1 cellular context compared by ENCODE assay signal in genomic region chr17:57838453-57838852, GRCh38.
TF ChIP-seq lines count a peak whose summit lies in the region.

No MANE protein-coding gene starts in this region.

TF ChIP-seq in HepG2, 621 proteins besides CTCF, POLR2A, EP300 and RAD21 (continued from another document and continues in another):
- peak; percentile 98 for TF ChIP-seq ARNTL (CRISPR knock-in tag; IDR thresholded peaks at IDR 0.05)
- no peak for TF ChIP-seq RNF2 (conservative IDR thresholded peaks at IDR 0.05; ENCODE audit: low read depth)
- no peak for TF ChIP-seq RBM39 (IDR thresholded peaks at IDR 0.05; ENCODE audit: low read depth, low read length, poor library complexity, severe bottlenecking)
- peak; percentile 78 for TF ChIP-seq THAP11 (CRISPR knock-in tag; IDR thresholded peaks at IDR 0.05)
- TF ChIP-seq, protein P1, sequence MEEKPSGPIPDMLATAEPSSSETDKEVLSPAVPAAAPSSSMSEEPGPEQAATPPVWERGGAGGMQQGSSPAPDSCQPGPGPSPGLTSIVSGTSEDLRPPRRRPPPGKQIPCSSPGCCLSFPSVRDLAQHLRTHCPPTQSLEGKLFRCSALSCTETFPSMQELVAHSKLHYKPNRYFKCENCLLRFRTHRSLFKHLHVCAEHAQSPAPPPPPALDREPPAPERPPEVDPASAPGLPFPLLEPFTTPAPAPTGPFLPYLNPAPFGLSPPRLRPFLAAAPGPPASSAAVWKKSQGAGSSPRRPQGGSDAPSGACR (CRISPR knock-in tag; IDR thresholded peaks at IDR 0.05), result no peak; the same call in 1 of the 2 replicates
- peak; percentile 61; the same call in 1 of the 2 replicates for TF ChIP-seq ZIK1 (CRISPR knock-in tag; IDR thresholded peaks at IDR 0.05; ENCODE audit: borderline replicate concordance, low read depth)
- peak; percentile 91 for TF ChIP-seq TEAD3 (CRISPR knock-in tag; optimal IDR thresholded peaks at IDR 0.05; ENCODE audit: borderline replicate concordance)
- peak; percentile 61 for TF ChIP-seq FOSL2 (CRISPR knock-in tag; IDR thresholded peaks at IDR 0.05)
- TF ChIP-seq LBX2 (CRISPR knock-in tag; IDR thresholded peaks at IDR 0.05; ENCODE audit: borderline replicate concordance), result no peak
- TF ChIP-seq, protein P2, sequence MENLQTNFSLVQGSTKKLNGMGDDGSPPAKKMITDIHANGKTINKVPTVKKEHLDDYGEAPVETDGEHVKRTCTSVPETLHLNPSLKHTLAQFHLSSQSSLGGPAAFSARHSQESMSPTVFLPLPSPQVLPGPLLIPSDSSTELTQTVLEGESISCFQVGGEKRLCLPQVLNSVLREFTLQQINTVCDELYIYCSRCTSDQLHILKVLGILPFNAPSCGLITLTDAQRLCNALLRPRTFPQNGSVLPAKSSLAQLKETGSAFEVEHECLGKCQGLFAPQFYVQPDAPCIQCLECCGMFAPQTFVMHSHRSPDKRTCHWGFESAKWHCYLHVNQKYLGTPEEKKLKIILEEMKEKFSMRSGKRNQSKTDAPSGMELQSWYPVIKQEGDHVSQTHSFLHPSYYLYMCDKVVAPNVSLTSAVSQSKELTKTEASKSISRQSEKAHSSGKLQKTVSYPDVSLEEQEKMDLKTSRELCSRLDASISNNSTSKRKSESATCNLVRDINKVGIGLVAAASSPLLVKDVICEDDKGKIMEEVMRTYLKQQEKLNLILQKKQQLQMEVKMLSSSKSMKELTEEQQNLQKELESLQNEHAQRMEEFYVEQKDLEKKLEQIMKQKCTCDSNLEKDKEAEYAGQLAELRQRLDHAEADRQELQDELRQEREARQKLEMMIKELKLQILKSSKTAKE (CRISPR knock-in tag; IDR thresholded peaks at IDR 0.05; ENCODE audit: borderline replicate concordance), result peak; percentile 79
- 0 out of 2 replicates have a peak, but pooled peaks have one; percentile 23 for TF ChIP-seq SIN3B (IDR thresholded peaks at IDR 0.05; ENCODE audit: low read length)
- 0 out of 2 replicates have a peak, but pooled peaks have one; percentile 35 for TF ChIP-seq ZNF703 (CRISPR knock-in tag; IDR thresholded peaks at IDR 0.05; ENCODE audit: borderline replicate concordance)
- TF ChIP-seq BHLHE40 (IDR thresholded peaks at IDR 0.05; ENCODE audit: low read length), result peak; percentile 74
- TF ChIP-seq ZNF331 (CRISPR knock-in tag; IDR thresholded peaks at IDR 0.05), result peak; percentile 97
- TF ChIP-seq, protein P3, sequence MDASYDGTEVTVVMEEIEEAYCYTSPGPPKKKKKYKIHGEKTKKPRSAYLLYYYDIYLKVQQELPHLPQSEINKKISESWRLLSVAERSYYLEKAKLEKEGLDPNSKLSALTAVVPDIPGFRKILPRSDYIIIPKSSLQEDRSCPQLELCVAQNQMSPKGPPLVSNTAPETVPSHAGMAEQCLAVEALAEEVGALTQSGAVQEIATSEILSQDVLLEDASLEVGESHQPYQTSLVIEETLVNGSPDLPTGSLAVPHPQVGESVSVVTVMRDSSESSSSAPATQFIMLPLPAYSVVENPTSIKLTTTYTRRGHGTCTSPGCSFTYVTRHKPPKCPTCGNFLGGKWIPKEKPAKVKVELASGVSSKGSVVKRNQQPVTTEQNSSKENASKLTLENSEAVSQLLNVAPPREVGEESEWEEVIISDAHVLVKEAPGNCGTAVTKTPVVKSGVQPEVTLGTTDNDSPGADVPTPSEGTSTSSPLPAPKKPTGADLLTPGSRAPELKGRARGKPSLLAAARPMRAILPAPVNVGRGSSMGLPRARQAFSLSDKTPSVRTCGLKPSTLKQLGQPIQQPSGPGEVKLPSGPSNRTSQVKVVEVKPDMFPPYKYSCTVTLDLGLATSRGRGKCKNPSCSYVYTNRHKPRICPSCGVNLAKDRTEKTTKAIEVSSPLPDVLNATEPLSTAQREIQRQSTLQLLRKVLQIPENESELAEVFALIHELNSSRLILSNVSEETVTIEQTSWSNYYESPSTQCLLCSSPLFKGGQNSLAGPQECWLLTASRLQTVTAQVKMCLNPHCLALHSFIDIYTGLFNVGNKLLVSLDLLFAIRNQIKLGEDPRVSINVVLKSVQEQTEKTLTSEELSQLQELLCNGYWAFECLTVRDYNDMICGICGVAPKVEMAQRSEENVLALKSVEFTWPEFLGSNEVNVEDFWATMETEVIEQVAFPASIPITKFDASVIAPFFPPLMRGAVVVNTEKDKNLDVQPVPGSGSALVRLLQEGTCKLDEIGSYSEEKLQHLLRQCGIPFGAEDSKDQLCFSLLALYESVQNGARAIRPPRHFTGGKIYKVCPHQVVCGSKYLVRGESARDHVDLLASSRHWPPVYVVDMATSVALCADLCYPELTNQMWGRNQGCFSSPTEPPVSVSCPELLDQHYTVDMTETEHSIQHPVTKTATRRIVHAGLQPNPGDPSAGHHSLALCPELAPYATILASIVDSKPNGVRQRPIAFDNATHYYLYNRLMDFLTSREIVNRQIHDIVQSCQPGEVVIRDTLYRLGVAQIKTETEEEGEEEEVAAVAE (CRISPR knock-in tag; IDR thresholded peaks at IDR 0.05; ENCODE audit: borderline replicate concordance), result peak; percentile 56; the same call in 1 of the 2 replicates
- TF ChIP-seq HDAC2 (CRISPR knock-in tag; IDR thresholded peaks at IDR 0.05), result peak; percentile 99
- TF ChIP-seq NFRKB (IDR thresholded peaks at IDR 0.05), result no peak
- TF ChIP-seq MEIS1 (CRISPR knock-in tag; IDR thresholded peaks at IDR 0.05; ENCODE audit: borderline replicate concordance), result no peak
- no peak for TF ChIP-seq ZNF496 (CRISPR knock-in tag; IDR thresholded peaks at IDR 0.05; ENCODE audit: insufficient replicate concordance)
- TF ChIP-seq ZNF639 (CRISPR knock-in tag; conservative IDR thresholded peaks at IDR 0.05), result no peak
- peak; percentile 89; the same call in 1 of the 2 replicates for TF ChIP-seq FOXJ3 (CRISPR knock-in tag; IDR thresholded peaks at IDR 0.05; ENCODE audit: borderline replicate concordance)
- peak; percentile 49; the same call in 1 of the 2 replicates for TF ChIP-seq NAIF1 (CRISPR knock-in tag; IDR thresholded peaks at IDR 0.05; ENCODE audit: borderline replicate concordance)
- TF ChIP-seq ZBTB7B (CRISPR knock-in tag; IDR thresholded peaks at IDR 0.05), result peak; percentile 82; the same call in 1 of the 2 replicates
- peak; percentile 67 for TF ChIP-seq ZNF644 (CRISPR knock-in tag; IDR thresholded peaks at IDR 0.05; ENCODE audit: low read depth)
- 0 out of 2 replicates have a peak, but pooled peaks have one; percentile 41 for TF ChIP-seq TFDP1 (CRISPR knock-in tag; IDR thresholded peaks at IDR 0.05; ENCODE audit: borderline replicate concordance)
- peak; percentile 89 for TF ChIP-seq FOXP4 (CRISPR knock-in tag; IDR thresholded peaks at IDR 0.05)
- peak; percentile 32; the same call in 1 of the 2 replicates for TF ChIP-seq NFIC (IDR thresholded peaks at IDR 0.05; ENCODE audit: low read length)
- TF ChIP-seq ZNF30 (CRISPR knock-in tag; IDR thresholded peaks at IDR 0.05), result no peak
- no peak for TF ChIP-seq RBFOX2 (IDR thresholded peaks at IDR 0.05; ENCODE audit: low read depth, low read length)
- TF ChIP-seq SNAI1 (CRISPR knock-in tag; IDR thresholded peaks at IDR 0.05; ENCODE audit: borderline replicate concordance), result peak; percentile 29; the same call in 1 of the 2 replicates
- TF ChIP-seq CBX5 (CRISPR knock-in tag; IDR thresholded peaks at IDR 0.05; ENCODE audit: borderline replicate concordance), result no peak; the same call in 1 of the 2 replicates
- TF ChIP-seq DMTF1 (CRISPR knock-in tag; IDR thresholded peaks at IDR 0.05), result no peak
- TF ChIP-seq ASH2L (IDR thresholded peaks at IDR 0.05; ENCODE audit: insufficient read length, low read depth, low read length), result peak; percentile 25
- TF ChIP-seq MAZ (IDR thresholded peaks at IDR 0.05; ENCODE audit: borderline replicate concordance, low read depth, low read length), result no peak
- peak; percentile 48; the same call in 1 of the 2 replicates for TF ChIP-seq MAZ (CRISPR knock-in tag; IDR thresholded peaks at IDR 0.05; ENCODE audit: low read depth)
- TF ChIP-seq ZNF615 (CRISPR knock-in tag; IDR thresholded peaks at IDR 0.05; ENCODE audit: borderline replicate concordance), result 0 out of 2 replicates have a peak, but pooled peaks have one; percentile 54
- no peak for TF ChIP-seq CERS6 (CRISPR knock-in tag; IDR thresholded peaks at IDR 0.05)
- peak; percentile 77 for TF ChIP-seq ZMYM4 (CRISPR knock-in tag; IDR thresholded peaks at IDR 0.05)
- TF ChIP-seq RELA (CRISPR knock-in tag; IDR thresholded peaks at IDR 0.05), result no peak
- TF ChIP-seq RARA (CRISPR knock-in tag; IDR thresholded peaks at IDR 0.05), result peak; percentile 74
- no peak for TF ChIP-seq YY1 (IDR thresholded peaks at IDR 0.05; ENCODE audit: insufficient read depth, insufficient replicate concordance, low read depth, low read length)
- TF ChIP-seq ZNF143 (CRISPR knock-in tag; IDR thresholded peaks at IDR 0.05), result no peak
- peak; percentile 94 for TF ChIP-seq HNF4A (CRISPR knock-in tag; IDR thresholded peaks at IDR 0.05)
- TF ChIP-seq ZSCAN31 (CRISPR knock-in tag; IDR thresholded peaks at IDR 0.05; ENCODE audit: low read depth), result peak; percentile 72
- TF ChIP-seq TCF7 (IDR thresholded peaks at IDR 0.05; ENCODE audit: low read depth), result peak; percentile 69
- peak; percentile 57; the same call in 1 of the 2 replicates for TF ChIP-seq BORCS8-MEF2B (CRISPR knock-in tag; IDR thresholded peaks at IDR 0.05)
- peak; percentile 87; the same call in 1 of the 2 replicates for TF ChIP-seq ZNF747 (CRISPR knock-in tag; IDR thresholded peaks at IDR 0.05; ENCODE audit: borderline replicate concordance)
- TF ChIP-seq ZNF235 (CRISPR knock-in tag; IDR thresholded peaks at IDR 0.05; ENCODE audit: borderline replicate concordance), result no peak
- peak; percentile 85; the same call in 1 of the 2 replicates for TF ChIP-seq ZSCAN29 (CRISPR knock-in tag; conservative IDR thresholded peaks at IDR 0.05)
- peak; percentile 80; the same call in 1 of the 2 replicates for TF ChIP-seq SOX13 (IDR thresholded peaks at IDR 0.05)
- peak in 1 of 2 experiments; percentile 97; a peak in 2 of 4 replicates for TF ChIP-seq SOX13 (CRISPR knock-in tag; conservative IDR thresholded peaks at IDR 0.05 in 1 of 2, IDR thresholded peaks at IDR 0.05 in 1 of 2)
- TF ChIP-seq CREB1 (IDR thresholded peaks at IDR 0.05), result no peak
- peak; percentile 52; the same call in 1 of the 2 replicates for TF ChIP-seq CREB1 (CRISPR knock-in tag; IDR thresholded peaks at IDR 0.05)
- TF ChIP-seq ZNF564 (CRISPR knock-in tag; IDR thresholded peaks at IDR 0.05), result peak; percentile 50; the same call in 1 of the 2 replicates
- TF ChIP-seq TCF12 (IDR thresholded peaks at IDR 0.05), result no peak
- no peak for TF ChIP-seq TCF12 (CRISPR knock-in tag; IDR thresholded peaks at IDR 0.05)
- TF ChIP-seq YEATS4 (CRISPR knock-in tag; IDR thresholded peaks at IDR 0.05; ENCODE audit: borderline replicate concordance), result peak; percentile 42; the same call in 1 of the 2 replicates
